In the genomic region with DNA sequence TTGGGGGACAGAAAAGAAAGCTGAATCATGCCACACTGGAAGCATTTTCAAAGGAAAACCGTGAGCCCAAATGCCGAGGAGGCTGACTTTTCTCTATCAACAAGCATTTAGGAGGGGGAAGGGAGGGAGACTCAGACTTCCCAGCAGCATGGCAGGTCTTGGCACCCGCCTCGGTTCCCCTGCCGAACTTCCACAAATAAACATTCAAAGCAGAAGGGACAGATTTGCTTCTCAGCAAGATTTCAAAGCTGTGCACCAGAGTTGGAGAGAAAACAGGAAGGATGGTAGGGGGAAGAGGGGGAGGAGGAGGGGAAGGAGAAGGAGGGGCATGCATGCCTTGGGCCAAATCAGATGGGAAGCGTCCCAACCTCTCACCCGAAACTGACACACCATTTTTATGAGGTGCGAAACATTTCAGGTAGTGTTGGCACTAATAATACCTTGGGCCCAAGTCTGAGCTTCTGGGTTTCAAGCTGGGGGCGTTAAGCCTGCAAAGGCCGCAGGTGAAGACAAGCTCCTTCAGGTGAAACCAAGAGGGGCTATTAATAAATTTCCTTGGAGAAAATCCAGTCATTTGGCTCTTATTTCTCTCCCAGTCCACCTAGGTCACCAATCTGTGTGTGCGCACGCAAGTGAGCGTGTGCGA, we compare ENCODE assay signal across 9 cellular contexts. TPM values are rescaled to one million over a fixed set of nuclear protein-coding genes. Genes with fewer than 3 reads are reported as not detected.
DNase-seq lines count a peak whose midpoint lies in the region; ATAC-seq and TF ChIP-seq lines count a peak whose summit lies in the region.
"Had no signal": no experiment of that assay in that cellular context is flagged by ENCODE, and none has a peak within 500 bp of the region (broad histone marks: within the 10 kb centered on the region; RNA-seq: fewer than 3 reads in every experiment).

No MANE protein-coding gene starts in this region.

- no peak overlapping the region for H3K27ac Mint-ChIP-seq in T-cell

- H3K4me3 ChIP-seq in SJCRH30 (peak overlapping the region; percentile 44), fibroblast of pulmonary artery (replicated peaks; ENCODE audit: low read depth, low read length) (peak overlapping the region; percentile 15)

- H3K9me3 ChIP-seq in SJCRH30 (replicated peaks) = no peaks in the 10 kb centered on the region

- H3K27ac ChIP-seq in SJCRH30 = peak overlapping the region; percentile 81

- H3K27me3 Mint-ChIP-seq in T-cell = peaks cover 5 to 9% of the 10 kb centered on the region in 2 donors

- peaks cover 9 to 19% (median 13%) of the 10 kb centered on the region in 3 donors for H3K4me1 Mint-ChIP-seq in T-cell

- no peaks in the 10 kb centered on the region for H3K36me3 ChIP-seq in SJCRH30

- no peaks in the 10 kb centered on the region for H3K27me3 ChIP-seq in SJCRH30

- POLR2A ChIA-PET in T-cell (lab: Charles Lee) = no interaction called here

- ATAC-seq in T-cell (replicated peaks in 1 of 4) (no peak), GM21737 (IDR thresholded peaks at IDR 0.05; ENCODE audit: unreplicated experiment) (no peak)

- no peaks in the 10 kb centered on the region for H3K36me3 Mint-ChIP-seq in T-cell

- peaks cover 29% of the 10 kb centered on the region for H3K4me1 ChIP-seq in SJCRH30

- TF ChIP-seq CTCF in fibroblast of pulmonary artery (IDR thresholded peaks at IDR 0.05; ENCODE audit: low read length, missing control alignments) = no peak

- no peak overlapping the region for H3K4me3 Mint-ChIP-seq in T-cell
- H3K4me3 Mint-ChIP-seq: central memory CD8-positive, alpha-beta T cell had no signal

- no peaks in the 10 kb centered on the region for H3K9me3 Mint-ChIP-seq in T-cell
- H3K9me3 Mint-ChIP-seq: central memory CD8-positive, alpha-beta T cell had no signal

- peak; percentile 41 for DNase-seq in AG08395 (ENCODE audit: low spot score)
- DNase-seq in SJCRH30 = peak; percentile 19 to 44
- peak; percentile 92 for DNase-seq in fibroblast of pulmonary artery (ENCODE audit: low read depth)
- DNase-seq in nucleus accumbens (lab: John Stamatoyannopoulos, UW) = peak in 29 of 56 donors; percentile 9 to 69 (median 24)
- no peak for DNase-seq in T-cell
- DNase-seq in activated T-cell treated with anti-CD3 and anti-CD28 coated beads for 4 hours = no peak
- no peak for DNase-seq in stimulated activated CD4-positive, alpha-beta T cell treated with anti-CD3 and anti-CD28 coated beads, Interleukin-4, amount 100 ng/mL, for 24 hours

- CTCF ChIA-PET in T-cell (lab: Charles Lee) = no interaction called here

RNA-seq across cellular contexts. Expression of gene ABCA4, which starts 26.4 kb away (rescaled TPM):
- total RNA-seq in SJCRH30 (2014; rRNA removed; shearing (Covaris generic)) = 0.08 TPM in 2 replicates
- not detected for total RNA-seq in T-cell

Comparison
In these comparisons a context has a peak if more than half of its experiments do, and no peak if none do; other contexts are left out.
1. DNase-seq: peak in AG08395 (single experiment), SJCRH30 (2 of 2), fibroblast of pulmonary artery (single experiment) and nucleus accumbens (29 of 56); none in T-cell (0 of 34), activated T-cell treated with anti-CD3 and anti-CD28 coated beads for 4 hours (single experiment) and stimulated activated CD4-positive, alpha-beta T cell treated with anti-CD3 and anti-CD28 coated beads, Interleukin-4, amount 100 ng/mL, for 24 hours (single experiment).